Comparison of ENCODE assay signal across 18 cellular contexts in genomic region chr9:72930828-72931227, GRCh38. TPM values are rescaled to one million over a fixed set of nuclear protein-coding genes. Genes with fewer than 3 reads are reported as not detected.
DNase-seq lines count a peak whose midpoint lies in the region; ATAC-seq, FAIRE-seq and TF ChIP-seq lines count a peak whose summit lies in the region.
"Had no signal": no experiment of that assay in that cellular context is flagged by ENCODE, and none has a peak within 500 bp of the region (broad histone marks: within the 10 kb centered on the region; RNA-seq: fewer than 3 reads in every experiment).

No MANE protein-coding gene starts in this region.

- peak; percentile 61 for FAIRE-seq in A549 (lab: Jason Lieb, UNC)
- FAIRE-seq: D721Med had no signal

- H3K27ac ChIP-seq in A549 = peak overlapping the region; percentile 83 to 90
- H3K27ac ChIP-seq in SK-N-SH (ENCODE audit: low read depth in 2 of 2, low read length in 1 of 2) = no peak overlapping the region
- H3K27ac ChIP-seq in breast epithelium = no peak overlapping the region
- H3K27ac ChIP-seq: BLaER1 treated with 17β-estradiol and CSF1 and Interleukin-3, amounts not matched to agents 10 nM and 100 nM; SJSA1 had no signal

- no peaks in the 10 kb centered on the region for H4K20me1 ChIP-seq in SK-N-SH (ENCODE audit: insufficient read depth)
- H4K20me1 ChIP-seq: BLaER1 treated with 17β-estradiol and CSF1 and Interleukin-3, amounts not matched to agents 10 nM and 100 nM had no signal

- H3K4me1 ChIP-seq in A549 (peaks cover 100% of the 10 kb centered on the region), SK-N-SH (ENCODE audit: control insufficient read depth in 1 of 2, insufficient read depth in 2 of 2, low read depth in 1 of 2, low read length in 1 of 2) (no peaks in the 10 kb centered on the region; a peak in 1 of 4 replicates), breast epithelium (no peaks in the 10 kb centered on the region)
- H3K4me1 ChIP-seq: BLaER1 treated with 17β-estradiol and CSF1 and Interleukin-3, amounts not matched to agents 10 nM and 100 nM; SJSA1 had no signal

- no peak overlapping the region for H3K27ac Mint-ChIP-seq in endothelial cell (ENCODE audit: unreplicated experiment)
- H3K27ac Mint-ChIP-seq: CD8-positive, alpha-beta memory T cell had no signal

- H3K27me3 ChIP-seq in H7 (ENCODE audit: control insufficient read depth, insufficient read depth, low read length) = no peaks in the 10 kb centered on the region
- H3K27me3 ChIP-seq in SK-N-SH (ENCODE audit: insufficient read depth) = no peaks in the 10 kb centered on the region
- no peaks in the 10 kb centered on the region for H3K27me3 ChIP-seq in breast epithelium
- H3K27me3 ChIP-seq: BLaER1 treated with 17β-estradiol and CSF1 and Interleukin-3, amounts not matched to agents 10 nM and 100 nM had no signal

- no peaks in the 10 kb centered on the region for H3K4me1 Mint-ChIP-seq in endothelial cell (ENCODE audit: unreplicated experiment)
- H3K4me1 Mint-ChIP-seq: CD8-positive, alpha-beta memory T cell had no signal

- H3F3A ChIP-seq in SK-N-SH (replicated peaks; ENCODE audit: insufficient read depth) = no peaks in the 10 kb centered on the region

- H3K4me2 ChIP-seq in A549 (peak overlapping the region; percentile 94), SK-N-SH (no peak overlapping the region)
- H3K4me2 ChIP-seq: BLaER1 treated with 17β-estradiol and CSF1 and Interleukin-3, amounts not matched to agents 10 nM and 100 nM had no signal

- H3K4me3 ChIP-seq in A549 (peak overlapping the region; percentile 67), H7 (ENCODE audit: insufficient read depth, low read depth, low read length) (no peak overlapping the region), SK-N-SH (ENCODE audit: low read depth in 2 of 2, low read length in 1 of 2) (no peak overlapping the region), breast epithelium (no peak overlapping the region)
- H3K4me3 ChIP-seq: BLaER1 treated with 17β-estradiol and CSF1 and Interleukin-3, amounts not matched to agents 10 nM and 100 nM; HAP-1; SJSA1 had no signal

- peak; percentile 60 for TF ChIP-seq CTCF in A549 (IDR thresholded peaks at IDR 0.05)
- TF ChIP-seq CTCF in SK-N-SH (IDR thresholded peaks at IDR 0.05) = peak; percentile 41; the same call in 1 of the 2 replicates
- no peak for TF ChIP-seq CTCF in breast epithelium (IDR thresholded peaks at IDR 0.05)
- TF ChIP-seq CTCF in endothelial cell (IDR thresholded peaks at IDR 0.05; ENCODE audit: unreplicated experiment) = no peak

- 5% methylated on average over 10 of the region's 10 CpGs for WGBS in A549 (ENCODE audit: missing lambda C conversion rate)
- WGBS in SK-N-SH (ENCODE audit: low lambda C conversion rate) = 10% methylated on average over 10 of the region's 10 CpGs

- no peak for TF ChIP-seq EP300 in A549 (IDR thresholded peaks at IDR 0.05)
- TF ChIP-seq EP300 in SK-N-SH (IDR thresholded peaks at IDR 0.05; ENCODE audit: borderline replicate concordance in 1 of 2, low read depth in 1 of 2, low read length in 1 of 2) = no peak

- no peaks in the 10 kb centered on the region for H3K36me3 Mint-ChIP-seq in endothelial cell (ENCODE audit: low read depth, unreplicated experiment)
- H3K36me3 Mint-ChIP-seq: CD8-positive, alpha-beta memory T cell had no signal

- POLR2A ChIA-PET in A549 (lab: Yijun Ruan, JAX) (interaction anchor here (0.7 to 1.5 kb wide), 11 partner anchors 10 to 142 kb away, joined by 3 to 7 read pairs (median 4); no protein-coding TSS in a partner anchor), SK-N-SH (lab: Yijun Ruan, JAX) (no interaction called here)

- H3K27me3 Mint-ChIP-seq in endothelial cell (ENCODE audit: unreplicated experiment) = no peaks in the 10 kb centered on the region
- H3K27me3 Mint-ChIP-seq: CD8-positive, alpha-beta memory T cell had no signal

- ATAC-seq in A549 (peak; percentile 52 to 66), HG03439 (IDR thresholded peaks at IDR 0.05; ENCODE audit: unreplicated experiment) (no peak)

- no peaks in the 10 kb centered on the region for H3K9me3 Mint-ChIP-seq in endothelial cell (ENCODE audit: unreplicated experiment)
- H3K9me3 Mint-ChIP-seq: CD8-positive, alpha-beta memory T cell had no signal

- H3K4me3 Mint-ChIP-seq in endothelial cell (ENCODE audit: unreplicated experiment) = no peak overlapping the region
- H3K4me3 Mint-ChIP-seq: CD8-positive, alpha-beta memory T cell had no signal

- TF ChIP-seq RAD21 in A549 (conservative IDR thresholded peaks at IDR 0.05 in 1 of 2, IDR thresholded peaks at IDR 0.05 in 1 of 2) (peak; percentile 38 to 50; a peak in 4 of 5 replicates), SK-N-SH (IDR thresholded peaks at IDR 0.05; ENCODE audit: low read length) (no peak)

- H3K79me2 ChIP-seq in SK-N-SH (ENCODE audit: insufficient read depth) = no peaks in the 10 kb centered on the region

- no peaks in the 10 kb centered on the region; the same call in 1 of the 2 replicates for H3K9me2 ChIP-seq in SK-N-SH

- H2AFZ ChIP-seq in SK-N-SH (ENCODE audit: low read depth) = no peak overlapping the region

- H3K9ac ChIP-seq in SK-N-SH = no peak overlapping the region
- H3K9ac ChIP-seq: BLaER1 treated with 17β-estradiol and CSF1 and Interleukin-3, amounts not matched to agents 10 nM and 100 nM had no signal

- no peaks in the 10 kb centered on the region for H3K36me3 ChIP-seq in H7 (replicated peaks; ENCODE audit: control insufficient read depth, insufficient read depth, low read length)
- H3K36me3 ChIP-seq in SK-N-SH (replicated peaks in 1 of 2; ENCODE audit: control insufficient read depth in 1 of 2, insufficient read depth in 2 of 2, low read length in 1 of 2) = no peaks in the 10 kb centered on the region
- H3K36me3 ChIP-seq in breast epithelium = no peaks in the 10 kb centered on the region
- H3K36me3 ChIP-seq: BLaER1 treated with 17β-estradiol and CSF1 and Interleukin-3, amounts not matched to agents 10 nM and 100 nM; HAP-1; SJSA1 had no signal

- TF ChIP-seq POLR2A in A549 (IDR thresholded peaks at IDR 0.05; ENCODE audit: low read length) (no peak), breast epithelium (IDR thresholded peaks at IDR 0.05) (no peak)

- intact Hi-C loops in breast epithelium (cut with DNase I; ENCODE audit: low total_unique reads) = no loop called here

- CTCF ChIA-PET in A549 (lab: Yijun Ruan, JAX) (interaction anchor here (0.6 to 4.7 kb wide), 36 partner anchors 10 to 246 kb away, joined by 3 to 52 read pairs (median 5); no protein-coding TSS in a partner anchor), SK-N-SH (lab: Yijun Ruan, JAX) (interaction anchor here (0.6 to 0.7 kb wide), 2 partner anchors 48 to 60 kb away, joined by 3 read pairs; no protein-coding TSS in a partner anchor)

- peak; percentile 19 to 87 for DNase-seq in A549 (ENCODE audit: low read depth in 1 of 2, low spot score in 1 of 2)
- DNase-seq in H7 = peak; percentile 30
- peak; percentile 13 for DNase-seq in SK-N-SH
- peak; percentile 55 for DNase-seq in islet precursor cell
- no peak for DNase-seq in breast epithelium (ENCODE audit: low spot score in 2 of 2)
- DNase-seq in endothelial cell (ENCODE audit: low spot score) = no peak
- no peak for DNase-seq in stimulated activated CD4-positive, alpha-beta T cell treated with anti-CD3 and anti-CD28 coated beads, Interleukin-4, amount 100 ng/mL, for 24 hours
- DNase-seq: CD8-positive, alpha-beta memory T cell; NCI-H1105; NCI-H1694 treated with DMSO at 0.1 percent for 48 hours; NCI-H2107; NCI-H226; NCI-H524 had no signal

- H3K9me3 ChIP-seq in A549 (no peaks in the 10 kb centered on the region), SK-N-SH (no peaks in the 10 kb centered on the region), breast epithelium (no peaks in the 10 kb centered on the region)
- H3K9me3 ChIP-seq: BLaER1 treated with 17β-estradiol and CSF1 and Interleukin-3, amounts not matched to agents 10 nM and 100 nM; HAP-1; SJSA1 had no signal

TF ChIP-seq in A549, 52 proteins besides CTCF, POLR2A, EP300 and RAD21 (continues in another document):
- TF ChIP-seq FOSB (CRISPR knock-in tag; IDR thresholded peaks at IDR 0.05) = 0 out of 2 replicates have a peak, but pooled peaks have one; percentile 64
- peak; percentile 94 for TF ChIP-seq POLR2AphosphoS2 (conservative IDR thresholded peaks at IDR 0.05; ENCODE audit: low read length)
- TF ChIP-seq HEYL (CRISPR knock-in tag; IDR thresholded peaks at IDR 0.05) = no peak
- no peak for TF ChIP-seq USF2 (IDR thresholded peaks at IDR 0.05)
- TF ChIP-seq CBX8 (IDR thresholded peaks at IDR 0.05) = no peak

TF ChIP-seq in SK-N-SH, 30 proteins besides CTCF, POLR2A, EP300 and RAD21:
- TF ChIP-seq SMC3 (IDR thresholded peaks at IDR 0.05; ENCODE audit: low read depth, low read length) (0 out of 2 replicates have a peak, but pooled peaks have one; percentile 3), TCF12 (IDR thresholded peaks at IDR 0.05) (no peak), FOSL2 (IDR thresholded peaks at IDR 0.05; ENCODE audit: borderline replicate concordance, low read depth) (no peak)

RNA-seq across cellular contexts. Expression of gene ALDH1A1, which starts 22.0 kb away (rescaled TPM):
- 6,119 and 8,617 TPM in 2 replicates for polyA plus RNA-seq in A549 (2011; rRNA removed)
- 2,623 and 3,095 TPM in 2 replicates for polyA plus RNA-seq in A549 (2012; cell fraction: cytosol; rRNA removed)
- 1,463 and 2,252 TPM in 2 replicates for polyA plus RNA-seq in A549 (2012; cell fraction: nucleus; rRNA removed)
- 9,362 to 9,987 TPM (median 9,373 TPM) in 3 replicates for polyA plus RNA-seq in A549 (2017; fragmentation: RNase III; extraction: RNeasy Plus Mini Kit Qiagen cat#74134 plus additional on column Dnase treatment)
- 2,553 and 2,631 TPM in 2 replicates for polyA minus RNA-seq in A549 (2011; rRNA and poly(A)+ RNA removed)
- total RNA-seq in H7 (2014; rRNA removed; shearing (Covaris generic)) = 1.6 and 4.5 TPM in 2 replicates
- 0.03 and 0.23 TPM in 2 replicates for polyA plus RNA-seq in SK-N-SH (2012; rRNA removed)
- 0.04 and 0.08 TPM in 2 replicates for polyA plus RNA-seq in SK-N-SH (2012; cell fraction: cytosol; rRNA removed)
- polyA plus RNA-seq in SK-N-SH (2012; cell fraction: nucleus; rRNA removed) = not detected in 2 replicates
- 100 to 1,000 TPM in 1 of 3 donors, 10 to 100 TPM in 2; 67.2 to 233 (median 80.1) TPM for total RNA-seq in breast epithelium
- 7.0 TPM for total RNA-seq in endothelial cell (ENCODE audit: unreplicated experiment)
- total RNA-seq: SJSA1 had no signal
- polyA plus RNA-seq: CD8-positive, alpha-beta memory T cell had no signal

Comparison
In these comparisons a context has a peak if more than half of its experiments do, and no peak if none do; other contexts are left out.
1. DNase-seq: peak in A549 (2 of 2), H7 (single experiment), SK-N-SH (single experiment) and islet precursor cell (single experiment); none in breast epithelium (0 of 2), endothelial cell (single experiment) and stimulated activated CD4-positive, alpha-beta T cell treated with anti-CD3 and anti-CD28 coated beads, Interleukin-4, amount 100 ng/mL, for 24 hours (single experiment).
2. H3K27ac ChIP-seq: peak in A549 (2 of 2); none in SK-N-SH (0 of 2) and breast epithelium (0 of 2).
3. CTCF ChIP-seq: peak in A549 (single experiment) and SK-N-SH (single experiment); none in breast epithelium (0 of 3) and endothelial cell (single experiment).
4. Of the 12 proteins assayed by ChIP-seq in both A549 and SK-N-SH: peak only in A549: RAD21; only in SK-N-SH: none; in both: CTCF and SMC3; in neither: 9.